In genomic region chr3:43764012-43764411, GRCh38 we compare ENCODE assay signal across 1 cellular context.
TF ChIP-seq lines count a peak whose summit lies in the region.

No MANE protein-coding gene starts in this region.

TF ChIP-seq in IMR-90, 13 proteins besides CTCF, POLR2A, EP300 and RAD21 (continued from another document):
- TF ChIP-seq, protein P1, sequence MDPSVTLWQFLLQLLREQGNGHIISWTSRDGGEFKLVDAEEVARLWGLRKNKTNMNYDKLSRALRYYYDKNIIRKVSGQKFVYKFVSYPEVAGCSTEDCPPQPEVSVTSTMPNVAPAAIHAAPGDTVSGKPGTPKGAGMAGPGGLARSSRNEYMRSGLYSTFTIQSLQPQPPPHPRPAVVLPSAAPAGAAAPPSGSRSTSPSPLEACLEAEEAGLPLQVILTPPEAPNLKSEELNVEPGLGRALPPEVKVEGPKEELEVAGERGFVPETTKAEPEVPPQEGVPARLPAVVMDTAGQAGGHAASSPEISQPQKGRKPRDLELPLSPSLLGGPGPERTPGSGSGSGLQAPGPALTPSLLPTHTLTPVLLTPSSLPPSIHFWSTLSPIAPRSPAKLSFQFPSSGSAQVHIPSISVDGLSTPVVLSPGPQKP (IDR thresholded peaks at IDR 0.05; ENCODE audit: borderline replicate concordance, low read depth, low read length): no peak
- TF ChIP-seq CEBPB (IDR thresholded peaks at IDR 0.05; ENCODE audit: low read depth, low read length) (no peak), MAZ (IDR thresholded peaks at IDR 0.05; ENCODE audit: borderline replicate concordance, low read depth, low read length) (no peak), RCOR1 (IDR thresholded peaks at IDR 0.05; ENCODE audit: insufficient replicate concordance, low read length) (no peak), NFE2L2 (IDR thresholded peaks at IDR 0.05; ENCODE audit: low read depth, low read length) (no peak), USF2 (IDR thresholded peaks at IDR 0.05; ENCODE audit: low read depth, low read length) (no peak), BHLHE40 (IDR thresholded peaks at IDR 0.05; ENCODE audit: low read depth, low read length) (no peak)
